Comparison of ENCODE assay signal across 9 cellular contexts in genomic region chr1:224175615-224176014, GRCh38. TPM values are rescaled to one million over a fixed set of nuclear protein-coding genes. Genes with fewer than 3 reads are reported as not detected.
DNase-seq lines count a peak whose midpoint lies in the region; ATAC-seq lines count a peak whose summit lies in the region.
"Had no signal": no experiment of that assay in that cellular context is flagged by ENCODE, and none has a peak within 500 bp of the region (broad histone marks: within the 10 kb centered on the region; RNA-seq: fewer than 3 reads in every experiment).

No MANE protein-coding gene starts in this region.

- H3K4me3 Mint-ChIP-seq in activated naive CD8-positive, alpha-beta T cell treated with anti-CD3 and anti-CD28 coated beads, Interleukin-2, amount 50 U/mL, for 24 hours, result peak overlapping the region; percentile 24
- peak overlapping the region; percentile 52 to 71 for H3K4me3 Mint-ChIP-seq in stimulated activated naive B cell treated with anti-CD40 and anti-IgM and Interleukin-4, amounts not matched to agents 10 μg/mL and 1 μg/mL and 100 μg/mL, for 72 hours
- H3K4me3 Mint-ChIP-seq: central memory CD8-positive, alpha-beta T cell had no signal

- peaks cover 9% of the 10 kb centered on the region for H3K9me3 Mint-ChIP-seq in activated naive CD8-positive, alpha-beta T cell treated with anti-CD3 and anti-CD28 coated beads, Interleukin-2, amount 50 U/mL, for 24 hours
- peaks cover 3 to 4% of the 10 kb centered on the region in 2 donors for H3K9me3 Mint-ChIP-seq in stimulated activated naive B cell treated with anti-CD40 and anti-IgM and Interleukin-4, amounts not matched to agents 10 μg/mL and 1 μg/mL and 100 μg/mL, for 72 hours
- H3K9me3 Mint-ChIP-seq: central memory CD8-positive, alpha-beta T cell had no signal

- peak; percentile 83 for ATAC-seq in activated naive CD8-positive, alpha-beta T cell treated with anti-CD3 and anti-CD28 coated beads, Interleukin-2, amount 50 U/mL, for 24 hours
- peak; percentile 44 to 56 for ATAC-seq in stimulated activated naive B cell treated with anti-CD40 and anti-IgM and Interleukin-4, amounts not matched to agents 10 μg/mL and 1 μg/mL and 100 μg/mL, for 72 hours (replicated peaks)

- peaks cover 4% of the 10 kb centered on the region for H3K27me3 Mint-ChIP-seq in activated naive CD8-positive, alpha-beta T cell treated with anti-CD3 and anti-CD28 coated beads, Interleukin-2, amount 50 U/mL, for 24 hours
- H3K27me3 Mint-ChIP-seq in stimulated activated naive B cell treated with anti-CD40 and anti-IgM and Interleukin-4, amounts not matched to agents 10 μg/mL and 1 μg/mL and 100 μg/mL, for 72 hours, result no peaks in the 10 kb centered on the region
- H3K27me3 Mint-ChIP-seq: central memory CD8-positive, alpha-beta T cell had no signal

- H3K27ac Mint-ChIP-seq in activated naive CD8-positive, alpha-beta T cell treated with anti-CD3 and anti-CD28 coated beads, Interleukin-2, amount 50 U/mL, for 24 hours, result no peak overlapping the region
- no peak overlapping the region for H3K27ac Mint-ChIP-seq in stimulated activated naive B cell treated with anti-CD40 and anti-IgM and Interleukin-4, amounts not matched to agents 10 μg/mL and 1 μg/mL and 100 μg/mL, for 72 hours

- H3K36me3 Mint-ChIP-seq in activated naive CD8-positive, alpha-beta T cell treated with anti-CD3 and anti-CD28 coated beads, Interleukin-2, amount 50 U/mL, for 24 hours (ENCODE audit: low read depth), result peaks cover 8% of the 10 kb centered on the region
- H3K36me3 Mint-ChIP-seq in stimulated activated naive B cell treated with anti-CD40 and anti-IgM and Interleukin-4, amounts not matched to agents 10 μg/mL and 1 μg/mL and 100 μg/mL, for 72 hours, result peaks cover 4 to 7% of the 10 kb centered on the region in 2 donors

- peak; percentile 33 for DNase-seq in NCI-H146 (lab: John Stamatoyannopoulos, UW)
- no peak for DNase-seq in NCI-H146 treated with DMSO at 0.1 percent for 48 hours (lab: John Stamatoyannopoulos, UW; ENCODE audit: unreplicated experiment)
- peak; percentile 41 for DNase-seq in activated naive CD8-positive, alpha-beta T cell treated with anti-CD3 and anti-CD28 coated beads, Interleukin-2, amount 50 U/mL, for 24 hours
- peak; percentile 56 for DNase-seq in iPS-NIHi11 (ENCODE audit: low spot score)
- DNase-seq in stimulated activated naive B cell treated with anti-CD40 and anti-IgM and Interleukin-4, amounts not matched to agents 10 μg/mL and 1 μg/mL and 100 μg/mL, for 72 hours, result no peak
- no peak for DNase-seq in dedifferentiated amniotic fluid mesenchymal stem cell (ENCODE audit: extremely low spot score)
- DNase-seq in HT-29 (ENCODE audit: low spot score), result no peak
- no peak for DNase-seq in OCI-M1 (lab: John Stamatoyannopoulos, UW)

- peaks cover 18% of the 10 kb centered on the region for H3K4me1 Mint-ChIP-seq in activated naive CD8-positive, alpha-beta T cell treated with anti-CD3 and anti-CD28 coated beads, Interleukin-2, amount 50 U/mL, for 24 hours
- peaks cover 12 to 24% of the 10 kb centered on the region in 2 donors for H3K4me1 Mint-ChIP-seq in stimulated activated naive B cell treated with anti-CD40 and anti-IgM and Interleukin-4, amounts not matched to agents 10 μg/mL and 1 μg/mL and 100 μg/mL, for 72 hours

RNA-seq across cellular contexts. Expression of gene DEGS1, which starts 7.4 kb away (rescaled TPM):
- 5.8 and 9.9 TPM in 2 replicates for total RNA-seq in HT-29 (2014; rRNA removed; shearing (Covaris generic))

Comparison
In these comparisons a context has a peak if more than half of its experiments do, and no peak if none do; other contexts are left out.
1. DNase-seq: peak in NCI-H146 (single experiment), activated naive CD8-positive, alpha-beta T cell treated with anti-CD3 and anti-CD28 coated beads, Interleukin-2, amount 50 U/mL, for 24 hours (single experiment) and iPS-NIHi11 (single experiment); none in NCI-H146 treated with DMSO at 0.1 percent for 48 hours (single experiment), stimulated activated naive B cell treated with anti-CD40 and anti-IgM and Interleukin-4, amounts not matched to agents 10 μg/mL and 1 μg/mL and 100 μg/mL, for 72 hours (single experiment), dedifferentiated amniotic fluid mesenchymal stem cell (single experiment), HT-29 (single experiment) and OCI-M1 (single experiment).